8 cellular contexts compared by ENCODE assay signal in the genomic region with DNA sequence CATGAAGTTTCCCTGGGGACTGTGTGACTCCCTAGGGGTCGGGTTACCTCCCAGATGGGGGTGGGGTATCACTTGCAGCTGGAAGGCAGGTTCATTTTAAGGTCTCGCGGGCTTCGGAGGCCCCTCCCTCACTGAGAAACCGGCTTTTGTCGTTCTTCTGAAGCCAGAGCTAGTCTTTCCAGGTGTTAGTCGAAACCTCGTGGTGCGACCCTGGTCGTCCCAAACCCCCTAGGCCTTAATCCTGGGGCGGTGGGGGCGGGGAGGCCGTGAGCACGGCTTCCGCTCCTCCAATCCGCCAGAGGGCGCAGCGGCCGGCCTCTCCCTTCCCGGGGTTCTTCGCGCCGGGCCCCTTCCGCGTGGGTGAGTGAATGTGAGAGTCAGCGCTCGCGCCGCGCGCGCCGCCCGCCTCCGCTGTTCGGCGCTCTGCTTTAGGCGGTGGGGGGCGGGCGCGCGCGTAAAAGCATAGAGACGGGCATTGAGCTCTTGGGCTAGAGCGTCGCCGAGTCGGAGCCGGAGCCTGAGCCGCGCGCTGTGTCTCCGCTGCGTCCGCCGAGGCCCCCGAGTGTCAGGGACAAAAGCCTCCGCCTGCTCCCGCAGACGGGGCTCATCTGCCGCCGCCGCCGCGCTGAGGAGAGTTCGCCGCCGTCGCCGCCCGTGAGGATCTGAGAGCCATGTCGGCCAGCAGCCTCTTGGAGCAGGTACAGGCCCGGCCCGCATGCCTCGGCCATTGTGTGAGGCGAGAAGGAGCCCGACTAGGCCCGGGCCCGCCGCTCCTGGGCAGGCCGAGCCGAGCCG. TPM values are rescaled to one million over a fixed set of nuclear protein-coding genes. Genes with fewer than 3 reads are reported as not detected.
DNase-seq lines count a peak whose midpoint lies in the region; ATAC-seq lines count a peak whose summit lies in the region.

A gene (plus strand): TSS at position 491 of the 795 bp plus-strand sequence. CDS start 181 bp downstream, at position 672.

- H3K4me3 Mint-ChIP-seq in IgD-negative memory B cell = peak within 1 kb of the TSS; percentile 93 to 100 (median 97)

- H3K27ac ChIP-seq in epithelial cell of prostate = peak within 1 kb of the TSS; percentile 91

- ATAC-seq in GM21528 (IDR thresholded peaks at IDR 0.05; ENCODE audit: low FRiP score, unreplicated experiment) = peak; percentile 82

- DNase-seq in DMS114 treated with DMSO at 0.1 percent for 48 hours (lab: John Stamatoyannopoulos, UW; ENCODE audit: unreplicated experiment) = peak; percentile 89
- peak; percentile 98 for DNase-seq in OCI-M1 (lab: John Stamatoyannopoulos, UW)
- DNase-seq in activated T-cell treated with anti-CD3 and anti-CD28 coated beads for 4 hours = peak; percentile 98
- DNase-seq in epithelial cell of prostate (ENCODE audit: low read depth, low spot score) = peak; percentile 69
- peak; percentile 98 for DNase-seq in mucosa of gallbladder (ENCODE audit: low spot score)
- peak; percentile 97 for DNase-seq in stimulated activated CD8-positive, alpha-beta memory T cell treated with anti-CD3 and anti-CD28 coated beads, Interleukin-4, amount 100 ng/mL, for 4 hours (ENCODE audit: low read depth in 2 of 2, low spot score in 1 of 2)

- H3K36me3 Mint-ChIP-seq in IgD-negative memory B cell = no peaks in the 10 kb centered on the region

- peaks cover 19 to 31% (median 28%) of the 10 kb centered on the region in 3 donors for H3K4me1 Mint-ChIP-seq in IgD-negative memory B cell

- H3K9me3 Mint-ChIP-seq in IgD-negative memory B cell = peaks cover 0 to 2% (median 0%) of the 10 kb centered on the region in 3 donors

- no peaks in the 10 kb centered on the region for H3K27me3 Mint-ChIP-seq in IgD-negative memory B cell

- H3K27ac Mint-ChIP-seq in IgD-negative memory B cell = peak within 1 kb of the TSS; percentile 96 to 99 (median 97)

RNA-seq across cellular contexts. Expression of the gene that starts here (rescaled TPM):
- 110 TPM for polyA plus RNA-seq in IgD-negative memory B cell
- total RNA-seq in mucosa of gallbladder = 52.0 TPM

Comparison
In these comparisons a context has a peak if more than half of its experiments do, and no peak if none do; other contexts are left out.
1. Peak in every context shown above with its lines: DNase-seq, ATAC-seq and H3K27ac ChIP-seq.